In the genomic region with DNA sequence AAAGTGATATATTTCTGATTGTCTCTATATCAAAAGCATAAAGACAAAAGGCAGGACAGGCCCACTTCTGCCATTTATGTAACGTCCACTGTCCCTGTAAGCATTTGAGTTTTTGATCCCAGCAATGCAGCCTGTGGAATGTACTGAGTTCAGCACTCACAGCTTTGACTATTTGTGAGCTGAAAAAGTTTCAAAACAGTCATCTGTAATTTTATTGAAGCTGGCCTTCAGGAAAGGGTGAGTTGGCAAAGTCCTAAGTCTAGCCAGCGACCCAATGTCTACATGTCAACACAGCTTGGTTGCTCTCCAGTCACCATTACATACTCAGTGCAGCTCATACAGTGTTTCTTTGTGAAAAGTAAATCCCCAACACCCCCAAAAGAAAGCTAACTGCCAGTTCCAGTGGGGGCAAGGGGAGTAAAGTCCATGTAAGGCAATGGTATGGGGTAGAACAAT, we compare ENCODE assay signal across 1 cellular context.
A peak's percentile ranks its signal among the peaks of the same experiment; 100 is the strongest.
TF ChIP-seq lines count a peak whose summit lies in the region.

No MANE protein-coding gene starts in this region.

TF ChIP-seq in HepG2, 621 proteins besides CTCF, POLR2A, EP300 and RAD21 (continued from another document and continues in another):
- TF ChIP-seq ZNF280B (CRISPR knock-in tag; IDR thresholded peaks at IDR 0.05; ENCODE audit: borderline replicate concordance) (no peak), ZKSCAN8 (CRISPR knock-in tag; IDR thresholded peaks at IDR 0.05; ENCODE audit: borderline replicate concordance) (no peak; the same call in 1 of the 2 replicates), SMAD3 (CRISPR knock-in tag; IDR thresholded peaks at IDR 0.05) (peak; percentile 57; the same call in 1 of the 2 replicates), CBFB (CRISPR knock-in tag; IDR thresholded peaks at IDR 0.05) (no peak), SRF (IDR thresholded peaks at IDR 0.05; ENCODE audit: low read depth, low read length) (peak; percentile 52; the same call in 1 of the 2 replicates), ZNF451 (CRISPR knock-in tag; IDR thresholded peaks at IDR 0.05) (no peak), ZNF274 (CRISPR knock-in tag; IDR thresholded peaks at IDR 0.05) (no peak), NFE2L2 (IDR thresholded peaks at IDR 0.05; ENCODE audit: low read length) (peak; percentile 74; the same call in 1 of the 2 replicates), EED (CRISPR knock-in tag; IDR thresholded peaks at IDR 0.05) (no peak), RORA (CRISPR knock-in tag; IDR thresholded peaks at IDR 0.05) (no peak), SOX13 (IDR thresholded peaks at IDR 0.05) (no peak), SOX13 (CRISPR knock-in tag; conservative IDR thresholded peaks at IDR 0.05 in 1 of 2, IDR thresholded peaks at IDR 0.05 in 1 of 2) (peak in 1 of 2 experiments; percentile 73; a peak in 2 of 4 replicates), SOX5 (CRISPR knock-in tag; IDR thresholded peaks at IDR 0.05; ENCODE audit: borderline replicate concordance) (peak; percentile 71), JDP2 (CRISPR knock-in tag; IDR thresholded peaks at IDR 0.05; ENCODE audit: borderline replicate concordance) (no peak), SMC3 (IDR thresholded peaks at IDR 0.05; ENCODE audit: low read length) (peak; percentile 36; the same call in 1 of the 2 replicates), ZNF709 (CRISPR knock-in tag; IDR thresholded peaks at IDR 0.05) (no peak), SMAD9 (CRISPR knock-in tag; IDR thresholded peaks at IDR 0.05) (no peak), PITX1 (CRISPR knock-in tag; IDR thresholded peaks at IDR 0.05) (peak; percentile 40; the same call in 1 of the 2 replicates), ZNF557 (CRISPR knock-in tag; IDR thresholded peaks at IDR 0.05) (no peak), MNT (IDR thresholded peaks at IDR 0.05) (no peak), ZNF841 (CRISPR knock-in tag; IDR thresholded peaks at IDR 0.05; ENCODE audit: borderline replicate concordance) (no peak), ZNF556 (CRISPR knock-in tag; IDR thresholded peaks at IDR 0.05; ENCODE audit: borderline replicate concordance) (peak; percentile 51; the same call in 1 of the 2 replicates), IKZF1 (IDR thresholded peaks at IDR 0.05) (no peak), RBM39 (IDR thresholded peaks at IDR 0.05; ENCODE audit: low read depth, low read length, poor library complexity, severe bottlenecking) (no peak), GABPA (IDR thresholded peaks at IDR 0.05; ENCODE audit: low read depth, low read length) (no peak), GABPA (CRISPR knock-in tag; IDR thresholded peaks at IDR 0.05; ENCODE audit: low read depth) (0 out of 2 replicates have a peak, but pooled peaks have one; percentile 7), ZEB1 (IDR thresholded peaks at IDR 0.05; ENCODE audit: insufficient replicate concordance, low read depth) (no peak), AGO1 (IDR thresholded peaks at IDR 0.05; ENCODE audit: low read depth, low read length, poor library complexity, severe bottlenecking) (no peak), E2F1 (CRISPR knock-in tag; IDR thresholded peaks at IDR 0.05) (no peak), ZKSCAN5 (CRISPR knock-in tag; IDR thresholded peaks at IDR 0.05) (no peak), ZBTB7A (CRISPR knock-in tag; IDR thresholded peaks at IDR 0.05) (no peak), HMG20B (CRISPR knock-in tag; conservative IDR thresholded peaks at IDR 0.05) (0 out of 2 replicates have a peak, but pooled peaks have one; percentile 42), RFXAP (CRISPR knock-in tag; IDR thresholded peaks at IDR 0.05; ENCODE audit: borderline replicate concordance) (no peak), SRY (CRISPR knock-in tag; IDR thresholded peaks at IDR 0.05) (no peak), KLF9 (CRISPR knock-in tag; IDR thresholded peaks at IDR 0.05; ENCODE audit: low read depth) (no peak), DR1 (CRISPR knock-in tag; IDR thresholded peaks at IDR 0.05) (no peak), POLR2AphosphoS2 (IDR thresholded peaks at IDR 0.05; ENCODE audit: low read depth, low read length) (no peak), E2F5 (CRISPR knock-in tag; conservative IDR thresholded peaks at IDR 0.05) (no peak), PAWR (CRISPR knock-in tag; IDR thresholded peaks at IDR 0.05; ENCODE audit: borderline replicate concordance) (no peak), BORCS8-MEF2B (CRISPR knock-in tag; IDR thresholded peaks at IDR 0.05) (no peak), ZNF572 (CRISPR knock-in tag; IDR thresholded peaks at IDR 0.05) (no peak), JUNB (CRISPR knock-in tag; IDR thresholded peaks at IDR 0.05; ENCODE audit: borderline replicate concordance) (no peak), ZNF317 (CRISPR knock-in tag; IDR thresholded peaks at IDR 0.05) (0 out of 2 replicates have a peak, but pooled peaks have one; percentile 51), MIER3 (CRISPR knock-in tag; IDR thresholded peaks at IDR 0.05; ENCODE audit: borderline replicate concordance) (no peak), CAMTA2 (CRISPR knock-in tag; IDR thresholded peaks at IDR 0.05; ENCODE audit: borderline replicate concordance) (no peak), CENPBD1 (CRISPR knock-in tag; IDR thresholded peaks at IDR 0.05; ENCODE audit: borderline replicate concordance, low read depth) (no peak)
- TF ChIP-seq, protein P1, sequence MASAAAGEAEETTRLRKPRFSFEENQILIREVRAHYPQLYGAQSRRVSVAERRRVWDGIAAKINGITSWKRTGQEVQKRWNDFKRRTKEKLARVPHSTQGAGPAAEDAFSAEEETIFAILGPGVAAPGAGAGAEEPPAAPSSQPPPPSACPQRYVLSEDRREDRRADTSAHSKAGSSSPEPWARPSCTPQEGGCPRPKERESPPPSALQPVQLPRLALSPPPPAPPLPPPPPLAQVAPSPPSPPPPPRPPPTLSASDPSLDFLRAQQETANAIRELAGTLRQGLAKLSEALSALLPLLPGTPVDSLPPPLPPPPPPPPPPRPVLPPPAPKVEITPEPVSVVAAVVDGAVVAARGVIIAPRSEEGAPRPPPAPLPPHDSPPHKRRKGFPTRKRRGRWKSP (CRISPR knock-in tag; IDR thresholded peaks at IDR 0.05) = no peak
- TF ChIP-seq, protein P2, sequence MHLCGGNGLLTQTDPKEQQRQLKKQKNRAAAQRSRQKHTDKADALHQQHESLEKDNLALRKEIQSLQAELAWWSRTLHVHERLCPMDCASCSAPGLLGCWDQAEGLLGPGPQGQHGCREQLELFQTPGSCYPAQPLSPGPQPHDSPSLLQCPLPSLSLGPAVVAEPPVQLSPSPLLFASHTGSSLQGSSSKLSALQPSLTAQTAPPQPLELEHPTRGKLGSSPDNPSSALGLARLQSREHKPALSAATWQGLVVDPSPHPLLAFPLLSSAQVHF (CRISPR knock-in tag; IDR thresholded peaks at IDR 0.05) = no peak
- TF ChIP-seq, protein P3, sequence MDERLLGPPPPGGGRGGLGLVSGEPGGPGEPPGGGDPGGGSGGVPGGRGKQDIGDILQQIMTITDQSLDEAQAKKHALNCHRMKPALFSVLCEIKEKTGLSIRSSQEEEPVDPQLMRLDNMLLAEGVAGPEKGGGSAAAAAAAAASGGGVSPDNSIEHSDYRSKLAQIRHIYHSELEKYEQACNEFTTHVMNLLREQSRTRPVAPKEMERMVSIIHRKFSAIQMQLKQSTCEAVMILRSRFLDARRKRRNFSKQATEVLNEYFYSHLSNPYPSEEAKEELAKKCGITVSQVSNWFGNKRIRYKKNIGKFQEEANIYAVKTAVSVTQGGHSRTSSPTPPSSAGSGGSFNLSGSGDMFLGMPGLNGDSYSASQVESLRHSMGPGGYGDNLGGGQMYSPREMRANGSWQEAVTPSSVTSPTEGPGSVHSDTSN (CRISPR knock-in tag; IDR thresholded peaks at IDR 0.05) = no peak
- TF ChIP-seq, protein P4, sequence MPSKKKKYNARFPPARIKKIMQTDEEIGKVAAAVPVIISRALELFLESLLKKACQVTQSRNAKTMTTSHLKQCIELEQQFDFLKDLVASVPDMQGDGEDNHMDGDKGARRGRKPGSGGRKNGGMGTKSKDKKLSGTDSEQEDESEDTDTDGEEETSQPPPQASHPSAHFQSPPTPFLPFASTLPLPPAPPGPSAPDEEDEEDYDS (CRISPR knock-in tag; IDR thresholded peaks at IDR 0.05) = 0 out of 2 replicates have a peak, but pooled peaks have one; percentile 29
- TF ChIP-seq, protein P5, sequence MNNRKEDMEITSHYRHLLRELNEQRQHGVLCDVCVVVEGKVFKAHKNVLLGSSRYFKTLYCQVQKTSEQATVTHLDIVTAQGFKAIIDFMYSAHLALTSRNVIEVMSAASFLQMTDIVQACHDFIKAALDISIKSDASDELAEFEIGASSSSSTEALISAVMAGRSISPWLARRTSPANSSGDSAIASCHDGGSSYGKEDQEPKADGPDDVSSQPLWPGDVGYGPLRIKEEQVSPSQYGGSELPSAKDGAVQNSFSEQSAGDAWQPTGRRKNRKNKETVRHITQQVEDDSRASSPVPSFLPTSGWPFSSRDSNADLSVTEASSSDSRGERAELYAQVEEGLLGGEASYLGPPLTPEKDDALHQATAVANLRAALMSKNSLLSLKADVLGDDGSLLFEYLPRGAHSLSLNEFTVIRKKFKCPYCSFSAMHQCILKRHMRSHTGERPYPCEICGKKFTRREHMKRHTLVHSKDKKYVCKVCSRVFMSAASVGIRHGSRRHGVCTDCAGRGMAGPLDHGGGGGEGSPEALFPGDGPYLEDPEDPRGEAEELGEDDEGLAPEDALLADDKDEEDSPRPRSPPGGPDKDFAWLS (CRISPR knock-in tag; IDR thresholded peaks at IDR 0.05; ENCODE audit: borderline replicate concordance) = no peak
- TF ChIP-seq, protein P6, sequence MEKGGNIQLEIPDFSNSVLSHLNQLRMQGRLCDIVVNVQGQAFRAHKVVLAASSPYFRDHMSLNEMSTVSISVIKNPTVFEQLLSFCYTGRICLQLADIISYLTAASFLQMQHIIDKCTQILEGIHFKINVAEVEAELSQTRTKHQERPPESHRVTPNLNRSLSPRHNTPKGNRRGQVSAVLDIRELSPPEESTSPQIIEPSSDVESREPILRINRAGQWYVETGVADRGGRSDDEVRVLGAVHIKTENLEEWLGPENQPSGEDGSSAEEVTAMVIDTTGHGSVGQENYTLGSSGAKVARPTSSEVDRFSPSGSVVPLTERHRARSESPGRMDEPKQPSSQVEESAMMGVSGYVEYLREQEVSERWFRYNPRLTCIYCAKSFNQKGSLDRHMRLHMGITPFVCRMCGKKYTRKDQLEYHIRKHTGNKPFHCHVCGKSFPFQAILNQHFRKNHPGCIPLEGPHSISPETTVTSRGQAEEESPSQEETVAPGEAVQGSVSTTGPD (CRISPR knock-in tag; IDR thresholded peaks at IDR 0.05) = no peak
- TF ChIP-seq, protein P7, sequence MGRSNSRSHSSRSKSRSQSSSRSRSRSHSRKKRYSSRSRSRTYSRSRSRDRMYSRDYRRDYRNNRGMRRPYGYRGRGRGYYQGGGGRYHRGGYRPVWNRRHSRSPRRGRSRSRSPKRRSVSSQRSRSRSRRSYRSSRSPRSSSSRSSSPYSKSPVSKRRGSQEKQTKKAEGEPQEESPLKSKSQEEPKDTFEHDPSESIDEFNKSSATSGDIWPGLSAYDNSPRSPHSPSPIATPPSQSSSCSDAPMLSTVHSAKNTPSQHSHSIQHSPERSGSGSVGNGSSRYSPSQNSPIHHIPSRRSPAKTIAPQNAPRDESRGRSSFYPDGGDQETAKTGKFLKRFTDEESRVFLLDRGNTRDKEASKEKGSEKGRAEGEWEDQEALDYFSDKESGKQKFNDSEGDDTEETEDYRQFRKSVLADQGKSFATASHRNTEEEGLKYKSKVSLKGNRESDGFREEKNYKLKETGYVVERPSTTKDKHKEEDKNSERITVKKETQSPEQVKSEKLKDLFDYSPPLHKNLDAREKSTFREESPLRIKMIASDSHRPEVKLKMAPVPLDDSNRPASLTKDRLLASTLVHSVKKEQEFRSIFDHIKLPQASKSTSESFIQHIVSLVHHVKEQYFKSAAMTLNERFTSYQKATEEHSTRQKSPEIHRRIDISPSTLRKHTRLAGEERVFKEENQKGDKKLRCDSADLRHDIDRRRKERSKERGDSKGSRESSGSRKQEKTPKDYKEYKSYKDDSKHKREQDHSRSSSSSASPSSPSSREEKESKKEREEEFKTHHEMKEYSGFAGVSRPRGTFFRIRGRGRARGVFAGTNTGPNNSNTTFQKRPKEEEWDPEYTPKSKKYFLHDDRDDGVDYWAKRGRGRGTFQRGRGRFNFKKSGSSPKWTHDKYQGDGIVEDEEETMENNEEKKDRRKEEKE (IDR thresholded peaks at IDR 0.05) = no peak
